ENCODE assay signal across 8 cellular contexts in the genomic region with DNA sequence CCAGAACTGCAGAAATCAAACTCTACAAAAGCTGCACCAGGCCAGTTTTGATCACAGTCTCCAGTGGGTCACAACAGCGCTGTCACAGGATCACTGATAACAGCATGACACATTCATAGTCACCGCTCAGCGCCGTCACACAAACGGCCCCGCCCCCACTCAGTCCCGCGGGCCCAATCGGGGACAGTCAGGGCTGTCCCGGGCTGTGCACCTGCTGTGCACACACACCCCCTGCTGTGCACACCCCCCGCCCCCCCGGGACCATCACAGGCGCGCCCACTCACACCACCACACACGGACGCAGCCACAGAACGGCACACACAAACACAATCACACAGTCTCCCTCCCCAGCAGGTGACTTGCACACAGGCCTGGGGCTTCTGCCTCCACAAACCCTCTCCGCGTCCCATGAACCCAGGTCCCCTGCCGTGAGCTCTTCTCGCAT. TPM values are rescaled to one million over a fixed set of nuclear protein-coding genes. Genes with fewer than 3 reads are reported as not detected.
DNase-seq lines count a peak whose midpoint lies in the region; ATAC-seq and TF ChIP-seq lines count a peak whose summit lies in the region.

No MANE protein-coding gene starts in this region.

- peaks cover 15% of the 10 kb centered on the region for H3K4me1 Mint-ChIP-seq in activated naive CD8-positive, alpha-beta T cell treated with anti-CD3 and anti-CD28 coated beads, Interleukin-2, amount 10 ng/mL, durations not matched to agents 7 days and 5 days

- H3K9me3 Mint-ChIP-seq in activated naive CD8-positive, alpha-beta T cell treated with anti-CD3 and anti-CD28 coated beads, Interleukin-2, amount 10 ng/mL, durations not matched to agents 7 days and 5 days = peaks cover 20% of the 10 kb centered on the region

- no peaks in the 10 kb centered on the region for H3K9me3 ChIP-seq in right cardiac atrium (ENCODE audit: control insufficient read depth, low read length)
- peaks cover 1% of the 10 kb centered on the region for H3K9me3 ChIP-seq in aorta (ENCODE audit: control insufficient read depth, low read length)

- H3K4me3 ChIP-seq in right cardiac atrium (ENCODE audit: low read length) = peak overlapping the region; percentile 91
- H3K4me3 ChIP-seq in rectal smooth muscle tissue (ENCODE audit: low read length) = peak overlapping the region; percentile 73
- peak overlapping the region; percentile 59 to 61 for H3K4me3 ChIP-seq in aorta (ENCODE audit: low read length in 2 of 2)

- H3K27ac ChIP-seq in 22Rv1 (peak overlapping the region; percentile 47), right cardiac atrium (ENCODE audit: low read length) (peak overlapping the region; percentile 92), rectal smooth muscle tissue (ENCODE audit: low read depth, low read length) (peak overlapping the region; percentile 73), aorta (ENCODE audit: low read depth in 1 of 2, low read length in 2 of 2) (peak overlapping the region in 1 of 2 donors; percentile 13)

- peak; percentile 49 for ATAC-seq in GM18870 (IDR thresholded peaks at IDR 0.05; ENCODE audit: unreplicated experiment)
- peak; percentile 80 for ATAC-seq in HG03432 (IDR thresholded peaks at IDR 0.05; ENCODE audit: unreplicated experiment)
- ATAC-seq in activated naive CD8-positive, alpha-beta T cell treated with anti-CD3 and anti-CD28 coated beads, Interleukin-2, amount 10 ng/mL, durations not matched to agents 7 days and 5 days (ENCODE audit: low read depth) = peak; percentile 89
- peak; percentile 92 to 96 for ATAC-seq in right cardiac atrium
- peak; percentile 85 for ATAC-seq in aorta (ENCODE audit: low FRiP score)

- H3K36me3 ChIP-seq in rectal smooth muscle tissue (ENCODE audit: control insufficient read depth, insufficient read depth, low read length) (no peaks in the 10 kb centered on the region), aorta (ENCODE audit: control insufficient read depth in 1 of 2, insufficient read depth in 2 of 2, low read length in 1 of 2) (no peaks in the 10 kb centered on the region)

- H3K27ac Mint-ChIP-seq in activated naive CD8-positive, alpha-beta T cell treated with anti-CD3 and anti-CD28 coated beads, Interleukin-2, amount 10 ng/mL, durations not matched to agents 7 days and 5 days = peak overlapping the region; percentile 91

- POLR2A ChIA-PET in activated naive CD8-positive, alpha-beta T cell treated with anti-CD3 and anti-CD28 coated beads, Interleukin-2, amount 10 ng/mL, durations not matched to agents 7 days and 5 days (lab: Charles Lee) = interaction anchor here (0.5 to 3.6 kb wide), 23 partner anchors 9 to 1822 kb away, joined by 3 to 33 read pairs (median 4); a partner anchor contains a TSS

- H3K4me1 ChIP-seq in right cardiac atrium (ENCODE audit: control insufficient read depth, insufficient read depth, low read length) (peaks cover 1% of the 10 kb centered on the region), rectal smooth muscle tissue (ENCODE audit: control insufficient read depth, insufficient read depth, low read length) (no peaks in the 10 kb centered on the region), aorta (ENCODE audit: control insufficient read depth in 1 of 2, insufficient read depth in 2 of 2, low read length in 2 of 2) (no peaks in the 10 kb centered on the region)

- intact Hi-C loops in right cardiac atrium (cut with DNase I) (no loop called here), aorta (cut with DNase I) (no loop called here)

- WGBS in right cardiac atrium = under 1% methylated on average over 21 of the region's 21 CpGs
- WGBS in aorta, 2 donors = 1% methylated on average over 20 to 21 of the region's 21 CpGs

- peaks cover 46% of the 10 kb centered on the region for H3K36me3 Mint-ChIP-seq in activated naive CD8-positive, alpha-beta T cell treated with anti-CD3 and anti-CD28 coated beads, Interleukin-2, amount 10 ng/mL, durations not matched to agents 7 days and 5 days

- no peaks in the 10 kb centered on the region for H3K27me3 ChIP-seq in right cardiac atrium (ENCODE audit: control insufficient read depth, insufficient read depth)
- H3K27me3 ChIP-seq in rectal smooth muscle tissue (ENCODE audit: control insufficient read depth, insufficient read depth, low read length) = no peaks in the 10 kb centered on the region
- no peaks in the 10 kb centered on the region for H3K27me3 ChIP-seq in aorta (ENCODE audit: control insufficient read depth in 1 of 2, insufficient read depth in 2 of 2, low read length in 1 of 2)

- TF ChIP-seq CTCF in 22Rv1 (IDR thresholded peaks at IDR 0.05) = no peak

- DNase-seq in SKM-1 treated with dmso at 0.1 percent for 144 hours (lab: John Stamatoyannopoulos, UW; ENCODE audit: unreplicated experiment) = peak; percentile 48
- DNase-seq in activated naive CD8-positive, alpha-beta T cell treated with anti-CD3 and anti-CD28 coated beads, Interleukin-2, amount 10 ng/mL, durations not matched to agents 7 days and 5 days = peak; percentile 87
- DNase-seq in right cardiac atrium = peak; percentile 70 to 86 (median 83)
- peak; percentile 74 to 85 for DNase-seq in aorta

- no peaks in the 10 kb centered on the region for H3K27me3 Mint-ChIP-seq in activated naive CD8-positive, alpha-beta T cell treated with anti-CD3 and anti-CD28 coated beads, Interleukin-2, amount 10 ng/mL, durations not matched to agents 7 days and 5 days

- H3K4me3 Mint-ChIP-seq in activated naive CD8-positive, alpha-beta T cell treated with anti-CD3 and anti-CD28 coated beads, Interleukin-2, amount 10 ng/mL, durations not matched to agents 7 days and 5 days = peak overlapping the region; percentile 82

- H3K9ac ChIP-seq in rectal smooth muscle tissue (ENCODE audit: low read length) = peak overlapping the region; percentile 66

RNA-seq across cellular contexts. Expression of a gene that starts 0.4 kb away (rescaled TPM):
- total RNA-seq in activated naive CD8-positive, alpha-beta T cell treated with anti-CD3 and anti-CD28 coated beads, Interleukin-2, amount 10 ng/mL, durations not matched to agents 7 days and 5 days = 10 to 100 TPM; 15.6 to 16.2 TPM
- total RNA-seq in right cardiac atrium (10 to 100 TPM; 14.1 to 18.7 (median 16.0) TPM), aorta (10 to 100 TPM in 1 of 2 donors, 1 to 10 TPM in 1; 5.6 to 10.3 TPM)
- polyA plus RNA-seq in right cardiac atrium (3.9 TPM), aorta (1 to 10 TPM in 1 of 2 donors, under 1 TPM in 1; 0.50 to 2.0 TPM)

RNA-seq across cellular contexts. Expression of a gene that starts 31.6 kb away (rescaled TPM):
- 10 to 100 TPM; 21.6 to 24.2 TPM for total RNA-seq in activated naive CD8-positive, alpha-beta T cell treated with anti-CD3 and anti-CD28 coated beads, Interleukin-2, amount 10 ng/mL, durations not matched to agents 7 days and 5 days
- total RNA-seq in right cardiac atrium (10 to 100 TPM; 13.9 to 15.8 (median 14.3) TPM), aorta (10 to 100 TPM; 11.7 to 17.5 TPM)
- polyA plus RNA-seq in right cardiac atrium (7.4 TPM), aorta (1 to 10 TPM; 3.4 to 4.5 TPM)
